In genomic region chr3:148269816-148270215, GRCh38 we compare ENCODE assay signal across 17 cellular contexts.
DNase-seq lines count a peak whose midpoint lies in the region; ATAC-seq and TF ChIP-seq lines count a peak whose summit lies in the region.
"Had no signal": no experiment of that assay in that cellular context is flagged by ENCODE, and none has a peak within 500 bp of the region (broad histone marks: within the 10 kb centered on the region; RNA-seq: fewer than 3 reads in every experiment).

No MANE protein-coding gene starts in this region.

- no TSS peak for BruUV-seq in A673 (replicated peaks; lab: Mats Ljungman, UMichigan)

- no peaks in the 10 kb centered on the region for H3K36me3 Mint-ChIP-seq in glutamatergic neuron (ENCODE audit: unreplicated experiment)
- H3K36me3 Mint-ChIP-seq: CD4-positive, CD25-positive, alpha-beta regulatory T cell had no signal

- H3K4me1 ChIP-seq in A673 (ENCODE audit: insufficient read depth, low read length, poor library complexity, severe bottlenecking) (no peaks in the 10 kb centered on the region), BE2C (no peaks in the 10 kb centered on the region)
- H3K4me1 ChIP-seq: psoas muscle, thyroid gland had no signal

- H3K9me3 Mint-ChIP-seq in glutamatergic neuron (ENCODE audit: unreplicated experiment) = no peaks in the 10 kb centered on the region

- no peak for ATAC-seq in HG03196 (IDR thresholded peaks at IDR 0.05; ENCODE audit: unreplicated experiment)
- ATAC-seq: psoas muscle, T-helper 17 cell had no signal

- H3K9me3 ChIP-seq in A673 (ENCODE audit: low read depth, low read length, poor library complexity, severe bottlenecking) (no peaks in the 10 kb centered on the region), BE2C (no peaks in the 10 kb centered on the region)
- H3K9me3 ChIP-seq: psoas muscle, thyroid gland had no signal

- POLR2A ChIA-PET in A673 (lab: Charles Lee; ENCODE audit: low non-redundant PET) = no interaction called here

- H3K4me3 ChIP-seq in A673 (ENCODE audit: low read depth, low read length, poor library complexity, severe bottlenecking) (no peak overlapping the region), BE2C (ENCODE audit: low read depth, low read length) (no peak overlapping the region)
- H3K4me3 ChIP-seq: cardiac muscle cell, psoas muscle, thyroid gland had no signal

- CTCF ChIA-PET in A673 (lab: Charles Lee) = no interaction called here

- no peaks in the 10 kb centered on the region for H3K27me3 ChIP-seq in A673 (replicated peaks; ENCODE audit: insufficient read depth, low read depth, low read length, poor library complexity)
- no peaks in the 10 kb centered on the region for H3K27me3 ChIP-seq in BE2C
- H3K27me3 ChIP-seq: cardiac muscle cell, thyroid gland had no signal

- H3K4me1 Mint-ChIP-seq in glutamatergic neuron (ENCODE audit: low read depth, unreplicated experiment) = no peaks in the 10 kb centered on the region
- H3K4me1 Mint-ChIP-seq: T-helper 17 cell had no signal

- H3K27me3 Mint-ChIP-seq in glutamatergic neuron (ENCODE audit: unreplicated experiment) = no peaks in the 10 kb centered on the region
- H3K27me3 Mint-ChIP-seq: CD4-positive, CD25-positive, alpha-beta regulatory T cell; T-helper 17 cell had no signal

- TF ChIP-seq CTCF in A673 (conservative IDR thresholded peaks at IDR 0.05; ENCODE audit: low read depth, low read length) (no peak), glutamatergic neuron (IDR thresholded peaks at IDR 0.05; ENCODE audit: partially characterized antibody, unreplicated experiment) (no peak), BE2C (IDR thresholded peaks at IDR 0.05; ENCODE audit: low read depth, low read length) (no peak)

- H3K36me3 ChIP-seq in A673 (ENCODE audit: insufficient read depth, low read length, poor library complexity, severe bottlenecking) = no peaks in the 10 kb centered on the region
- no peaks in the 10 kb centered on the region for H3K36me3 ChIP-seq in BE2C
- H3K36me3 ChIP-seq: cardiac muscle cell, thyroid gland had no signal

- no peak overlapping the region for H3K27ac Mint-ChIP-seq in glutamatergic neuron (ENCODE audit: unreplicated experiment)
- H3K27ac Mint-ChIP-seq: CD4-positive, CD25-positive, alpha-beta regulatory T cell; T-helper 17 cell had no signal

- DNase-seq in A673 (ENCODE audit: low spot score) (peak; percentile 55), HS-5 (ENCODE audit: low read depth) (peak; percentile 2), middle frontal gyrus (ENCODE audit: extremely low spot score, low spot score) (peak; percentile 43), glutamatergic neuron (no peak), BE2C (no peak), kidney tubule cell (ENCODE audit: low spot score) (no peak)
- DNase-seq: activated CD8-positive, alpha-beta memory T cell treated with anti-CD3 and anti-CD28 coated beads for 24 hours; CD4-positive, CD25-positive, alpha-beta regulatory T cell; effector CD8-positive, alpha-beta T cell; NCI-H2029 treated with DMSO at 0.1 percent for 48 hours; psoas muscle; SHP77; T-helper 17 cell; thyroid gland had no signal

- intact Hi-C loops in A673 (cut with micrococcal nuclease; ENCODE audit: unreplicated experiment) = no loop called here

- no peak overlapping the region for H3K4me3 Mint-ChIP-seq in glutamatergic neuron (ENCODE audit: unreplicated experiment)
- H3K4me3 Mint-ChIP-seq: CD4-positive, CD25-positive, alpha-beta regulatory T cell; T-helper 17 cell had no signal

- H3K27ac ChIP-seq in A673 (ENCODE audit: low read depth, low read length, poor library complexity, severe bottlenecking) = no peak overlapping the region
- H3K27ac ChIP-seq in cingulate gyrus (ENCODE audit: low read depth, low read length) = peak overlapping the region; percentile 73
- H3K27ac ChIP-seq: cardiac muscle cell, psoas muscle, thyroid gland had no signal

Comparison
In these comparisons a context has a peak if more than half of its experiments do, and no peak if none do; other contexts are left out.
1. DNase-seq: peak in A673 (single experiment), HS-5 (single experiment) and middle frontal gyrus (single experiment); none in glutamatergic neuron (single experiment), BE2C (single experiment) and kidney tubule cell (single experiment).